8 cellular contexts compared by ENCODE assay signal in genomic region chr4:1548812-1549637, GRCh38.
DNase-seq lines count a peak whose midpoint lies in the region; ATAC-seq, FAIRE-seq and TF ChIP-seq lines count a peak whose summit lies in the region.
"Not testable (repeated sequence)": the region's sequence is repeated elsewhere in the genome, so short reads cannot be mapped to it uniquely, and the experiment has no call there.

No MANE protein-coding gene starts in this region.

- TF ChIP-seq CTCF in natural killer cell (IDR thresholded peaks at IDR 0.05), result peak; percentile 92

- DNase-seq in AG08396 (ENCODE audit: low spot score) (peak; percentile 82), GM19239 (ENCODE audit: insufficient read length, low spot score) (peak; percentile 77), NCI-H1092 treated with DMSO at 0.1 percent for 48 hours (lab: John Stamatoyannopoulos, UW) (peak; percentile 31), germinal center (ENCODE audit: low spot score) (peak; percentile 53), natural killer cell (peak; percentile 59)
- DNase-seq in activated CD4-positive, alpha-beta T cell treated with anti-CD3 and anti-CD28 coated beads for 1 hour, result peak; percentile 52
- peak; percentile 70 for DNase-seq in activated naive CD8-positive, alpha-beta T cell treated with anti-CD3 and anti-CD28 coated beads, Interleukin-2, amount 50 U/mL, for 24 hours
- peak; percentile 29 for DNase-seq in stimulated activated CD8-positive, alpha-beta memory T cell treated with anti-CD3 and anti-CD28 coated beads, Interleukin-12 subunit alpha, Interleukin-12 subunit beta, amount 100 ng/mL, for 4 hours (ENCODE audit: low read depth)

- H3K4me1 Mint-ChIP-seq in activated naive CD8-positive, alpha-beta T cell treated with anti-CD3 and anti-CD28 coated beads, Interleukin-2, amount 50 U/mL, for 24 hours, result peaks cover 17% of the 10 kb centered on the region
- not testable (repeated sequence) for H3K4me1 Mint-ChIP-seq in natural killer cell

- not testable (repeated sequence) for H3K36me3 Mint-ChIP-seq in activated naive CD8-positive, alpha-beta T cell treated with anti-CD3 and anti-CD28 coated beads, Interleukin-2, amount 50 U/mL, for 24 hours (ENCODE audit: low read depth); natural killer cell

- peak; percentile 61 for ATAC-seq in activated naive CD8-positive, alpha-beta T cell treated with anti-CD3 and anti-CD28 coated beads, Interleukin-2, amount 50 U/mL, for 24 hours
- ATAC-seq in natural killer cell, result peak; percentile 87 to 97 (median 95)

- H3K4me3 Mint-ChIP-seq in activated naive CD8-positive, alpha-beta T cell treated with anti-CD3 and anti-CD28 coated beads, Interleukin-2, amount 50 U/mL, for 24 hours, result peak overlapping the region; percentile 8
- peak overlapping the region; percentile 37 for H3K4me3 Mint-ChIP-seq in natural killer cell

- not testable (repeated sequence) for H3K9me3 Mint-ChIP-seq in activated naive CD8-positive, alpha-beta T cell treated with anti-CD3 and anti-CD28 coated beads, Interleukin-2, amount 50 U/mL, for 24 hours; natural killer cell

- intact Hi-C loops in natural killer cell (cut with micrococcal nuclease), result not testable (repeated sequence)

- not testable (repeated sequence) for FAIRE-seq in GM19239 (lab: Jason Lieb, UNC)

- not testable (repeated sequence) for H3K27me3 Mint-ChIP-seq in activated naive CD8-positive, alpha-beta T cell treated with anti-CD3 and anti-CD28 coated beads, Interleukin-2, amount 50 U/mL, for 24 hours
- H3K27me3 Mint-ChIP-seq in natural killer cell (ENCODE audit: low read depth in 2 of 2), result peaks cover 10 to 11% of the 10 kb centered on the region in 2 donors

- not testable (repeated sequence) for H3K27ac Mint-ChIP-seq in activated naive CD8-positive, alpha-beta T cell treated with anti-CD3 and anti-CD28 coated beads, Interleukin-2, amount 50 U/mL, for 24 hours; natural killer cell

Comparison
In these comparisons a context has a peak if more than half of its experiments do, and no peak if none do; other contexts are left out.
1. Peak in every context shown above with its lines: DNase-seq and ATAC-seq.
2. DNase-seq: peak in every context shown above with its lines; median percentile 82 in AG08396; 77 in GM19239; 70 in activated naive CD8-positive, alpha-beta T cell treated with anti-CD3 and anti-CD28 coated beads, Interleukin-2, amount 50 U/mL, for 24 hours; 59 in natural killer cell; 53 in germinal center; 52 in activated CD4-positive, alpha-beta T cell treated with anti-CD3 and anti-CD28 coated beads for 1 hour; 31 in NCI-H1092 treated with DMSO at 0.1 percent for 48 hours; 29 in stimulated activated CD8-positive, alpha-beta memory T cell treated with anti-CD3 and anti-CD28 coated beads, Interleukin-12 subunit alpha, Interleukin-12 subunit beta, amount 100 ng/mL, for 4 hours.